In the genomic region with DNA sequence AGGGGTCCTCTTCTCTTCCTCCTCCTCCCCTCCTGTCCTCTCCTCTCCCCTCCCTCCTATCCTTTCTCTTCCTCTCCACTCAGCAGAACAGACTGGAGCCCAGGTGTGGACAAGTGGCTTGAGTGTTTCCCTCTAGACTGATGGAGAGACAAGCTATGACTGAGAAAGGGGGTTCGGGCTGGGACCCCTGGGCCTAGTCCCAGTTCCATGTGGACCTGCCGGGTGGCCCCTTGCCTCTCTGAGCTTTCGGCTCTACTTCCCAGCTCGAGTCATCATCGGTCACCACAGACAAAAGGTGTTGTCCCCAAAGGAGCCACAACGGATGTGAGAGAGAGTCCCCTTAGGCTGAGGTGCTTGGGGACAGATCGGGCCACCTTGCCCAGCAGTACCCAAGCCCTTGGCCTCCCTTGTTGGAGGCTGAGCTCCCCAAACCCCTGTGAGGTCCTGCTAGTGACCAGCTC, we compare ENCODE assay signal across 17 cellular contexts. TPM values are rescaled to one million over a fixed set of nuclear protein-coding genes. Genes with fewer than 3 reads are reported as not detected.
DNase-seq lines count a peak whose midpoint lies in the region; ATAC-seq and TF ChIP-seq lines count a peak whose summit lies in the region.
"Had no signal": no experiment of that assay in that cellular context is flagged by ENCODE, and none has a peak within 500 bp of the region (broad histone marks: within the 10 kb centered on the region; RNA-seq: fewer than 3 reads in every experiment).

No MANE protein-coding gene starts in this region.

- peak overlapping the region in 1 of 2 donors; percentile 22 for H3K27ac Mint-ChIP-seq in natural killer cell
- peak overlapping the region in 1 of 2 donors; percentile 18 for H3K27ac Mint-ChIP-seq in natural killer cell treated with Interleukin-12 subunit alpha and Interleukin-12 subunit beta and Interleukin-15 and Interleukin-18, amount 100 ng/mL, for 72 hours
- no peak overlapping the region for H3K27ac Mint-ChIP-seq in activated CD4-positive, alpha-beta memory T cell treated with anti-CD3 and anti-CD28 coated beads for 36 hours
- H3K27ac Mint-ChIP-seq: progenitor cell of endocrine pancreas had no signal

- H3K4me3 ChIP-seq in right cardiac atrium (ENCODE audit: low read length) = no peak overlapping the region
- H3K4me3 ChIP-seq: esophagus squamous epithelium, suprapubic skin had no signal

- no peaks in the 10 kb centered on the region for H3K36me3 Mint-ChIP-seq in natural killer cell
- no peaks in the 10 kb centered on the region for H3K36me3 Mint-ChIP-seq in natural killer cell treated with Interleukin-12 subunit alpha and Interleukin-12 subunit beta and Interleukin-15 and Interleukin-18, amount 100 ng/mL, for 72 hours
- no peaks in the 10 kb centered on the region for H3K36me3 Mint-ChIP-seq in activated CD4-positive, alpha-beta memory T cell treated with anti-CD3 and anti-CD28 coated beads for 36 hours
- H3K36me3 Mint-ChIP-seq in activated T-cell treated with anti-CD3 and anti-CD28 coated beads, Interleukin-2, amount 50 U/mL, for 4 hours (ENCODE audit: insufficient read depth) = no peaks in the 10 kb centered on the region

- 90% methylated on average over 7 of the region's 7 CpGs for WGBS in right cardiac atrium

- intact Hi-C loops in natural killer cell (cut with micrococcal nuclease) (loop anchor here (10.0 kb wide), 2 partner anchors 72 to 158 kb away; partner anchors contain the start of gene RNU6ATAC), right cardiac atrium (cut with DNase I) (loop anchor here in 2 of 4 donors (10.0 kb wide), 1 partner anchor 148 kb away; no protein-coding TSS in a partner anchor)
- intact Hi-C loops in activated CD4-positive, alpha-beta memory T cell treated with anti-CD3 and anti-CD28 coated beads for 36 hours (cut with micrococcal nuclease) = no loop called here

- TF ChIP-seq CTCF in natural killer cell (IDR thresholded peaks at IDR 0.05) = no peak

- peaks cover 3% of the 10 kb centered on the region for H3K4me1 ChIP-seq in right cardiac atrium (ENCODE audit: control insufficient read depth, insufficient read depth, low read length)

- POLR2A ChIA-PET in activated CD4-positive, alpha-beta memory T cell treated with anti-CD3 and anti-CD28 coated beads for 36 hours (lab: Charles Lee) = interaction anchor here (0.6 kb wide), 1 partner anchor 21 kb away, joined by 3 read pairs; no protein-coding TSS in a partner anchor

- ATAC-seq in natural killer cell (no peak), right cardiac atrium (no peak)
- no peak for ATAC-seq in natural killer cell treated with Interleukin-12 subunit alpha and Interleukin-12 subunit beta and Interleukin-15 and Interleukin-18, amount 100 ng/mL, for 72 hours
- ATAC-seq in activated T-cell treated with anti-CD3 and anti-CD28 coated beads, Interleukin-2, amount 50 U/mL, for 4 hours = no peak
- ATAC-seq: PC-3 had no signal

- H3K9me3 Mint-ChIP-seq in natural killer cell = no peaks in the 10 kb centered on the region
- H3K9me3 Mint-ChIP-seq in natural killer cell treated with Interleukin-12 subunit alpha and Interleukin-12 subunit beta and Interleukin-15 and Interleukin-18, amount 100 ng/mL, for 72 hours = no peaks in the 10 kb centered on the region
- H3K9me3 Mint-ChIP-seq in activated CD4-positive, alpha-beta memory T cell treated with anti-CD3 and anti-CD28 coated beads for 36 hours = no peaks in the 10 kb centered on the region
- no peaks in the 10 kb centered on the region for H3K9me3 Mint-ChIP-seq in activated T-cell treated with anti-CD3 and anti-CD28 coated beads, Interleukin-2, amount 50 U/mL, for 4 hours
- H3K9me3 Mint-ChIP-seq: H9 had no signal

- no peaks in the 10 kb centered on the region for H3K27me3 ChIP-seq in right cardiac atrium (ENCODE audit: control insufficient read depth, insufficient read depth)
- H3K27me3 ChIP-seq: esophagus squamous epithelium, suprapubic skin had no signal

- no peak overlapping the region for H3K27ac ChIP-seq in right cardiac atrium (ENCODE audit: low read length)
- H3K27ac ChIP-seq: suprapubic skin had no signal

- no peaks in the 10 kb centered on the region for H3K27me3 Mint-ChIP-seq in natural killer cell (ENCODE audit: low read depth in 2 of 2)
- H3K27me3 Mint-ChIP-seq in natural killer cell treated with Interleukin-12 subunit alpha and Interleukin-12 subunit beta and Interleukin-15 and Interleukin-18, amount 100 ng/mL, for 72 hours = no peaks in the 10 kb centered on the region
- peaks cover 5% of the 10 kb centered on the region for H3K27me3 Mint-ChIP-seq in activated CD4-positive, alpha-beta memory T cell treated with anti-CD3 and anti-CD28 coated beads for 36 hours
- no peaks in the 10 kb centered on the region for H3K27me3 Mint-ChIP-seq in activated T-cell treated with anti-CD3 and anti-CD28 coated beads, Interleukin-2, amount 50 U/mL, for 4 hours (ENCODE audit: low read depth)

- H3K9me3 ChIP-seq in right cardiac atrium (ENCODE audit: control insufficient read depth, low read length) = no peaks in the 10 kb centered on the region
- H3K9me3 ChIP-seq: esophagus squamous epithelium, suprapubic skin had no signal

- H3K4me3 Mint-ChIP-seq in natural killer cell = peak overlapping the region; percentile 61
- no peak overlapping the region for H3K4me3 Mint-ChIP-seq in natural killer cell treated with Interleukin-12 subunit alpha and Interleukin-12 subunit beta and Interleukin-15 and Interleukin-18, amount 100 ng/mL, for 72 hours
- no peak overlapping the region for H3K4me3 Mint-ChIP-seq in activated CD4-positive, alpha-beta memory T cell treated with anti-CD3 and anti-CD28 coated beads for 36 hours
- H3K4me3 Mint-ChIP-seq in activated T-cell treated with anti-CD3 and anti-CD28 coated beads, Interleukin-2, amount 50 U/mL, for 4 hours = no peak overlapping the region
- H3K4me3 Mint-ChIP-seq: H9 had no signal

- DNase-seq in natural killer cell = no peak
- DNase-seq in natural killer cell treated with Interleukin-12 subunit alpha and Interleukin-12 subunit beta and Interleukin-15 and Interleukin-18, amount 100 ng/mL, for 72 hours (ENCODE audit: low spot score) = no peak
- peak; percentile 9 to 39 (median 28) for DNase-seq in right cardiac atrium
- DNase-seq in retina = peak; percentile 9
- DNase-seq in activated CD4-positive, alpha-beta memory T cell treated with anti-CD3 and anti-CD28 coated beads for 36 hours = no peak
- DNase-seq in DMS153 treated with DMSO at 0.1 percent for 48 hours (lab: John Stamatoyannopoulos, UW; ENCODE audit: unreplicated experiment) = no peak
- DNase-seq in activated T-cell treated with anti-CD3 and anti-CD28 coated beads, Interleukin-2, amount 50 U/mL, for 4 hours = no peak
- no peak for DNase-seq in NCI-H1105 treated with DMSO at 0.1 percent for 48 hours (lab: John Stamatoyannopoulos, UW)
- DNase-seq: activated naive CD4-positive, alpha-beta T cell; Calu3; esophagus squamous epithelium; H9; NCI-H2029; NCI-H510A; PC-3 had no signal

- H3K4me1 Mint-ChIP-seq in natural killer cell = peaks cover 0 to 23% of the 10 kb centered on the region in 2 donors
- peaks cover 8 to 9% of the 10 kb centered on the region in 2 donors for H3K4me1 Mint-ChIP-seq in natural killer cell treated with Interleukin-12 subunit alpha and Interleukin-12 subunit beta and Interleukin-15 and Interleukin-18, amount 100 ng/mL, for 72 hours (ENCODE audit: low read depth in 2 of 2)
- H3K4me1 Mint-ChIP-seq in activated CD4-positive, alpha-beta memory T cell treated with anti-CD3 and anti-CD28 coated beads for 36 hours (ENCODE audit: low read depth) = peaks cover 8% of the 10 kb centered on the region
- H3K4me1 Mint-ChIP-seq in activated T-cell treated with anti-CD3 and anti-CD28 coated beads, Interleukin-2, amount 50 U/mL, for 4 hours (ENCODE audit: low read depth) = peaks cover 15% of the 10 kb centered on the region

- CTCF ChIA-PET in activated CD4-positive, alpha-beta memory T cell treated with anti-CD3 and anti-CD28 coated beads for 36 hours (lab: Charles Lee) = interaction anchor here (0.9 to 1.1 kb wide), 2 partner anchors 30 to 153 kb away, joined by 3 read pairs; no protein-coding TSS in a partner anchor

RNA-seq across cellular contexts. Expression of gene RXRA, which starts 3.4 kb away (rescaled TPM):
- 10 to 100 TPM; 30.9 to 64.1 (median 42.2) TPM for total RNA-seq in natural killer cell
- total RNA-seq in natural killer cell treated with Interleukin-12 subunit alpha and Interleukin-12 subunit beta and Interleukin-15 and Interleukin-18, amount 100 ng/mL, for 72 hours = 1 to 10 TPM; 3.8 to 4.9 TPM
- total RNA-seq in right cardiac atrium = 10 to 100 TPM; 48.1 to 72.3 (median 61.7) TPM
- 66.0 TPM for polyA plus RNA-seq in right cardiac atrium
- 10 to 100 TPM; 22.1 to 22.5 TPM for total RNA-seq in activated CD4-positive, alpha-beta memory T cell treated with anti-CD3 and anti-CD28 coated beads for 36 hours
- 1 to 10 TPM; 4.7 to 7.6 (median 4.7) TPM for total RNA-seq in activated T-cell treated with anti-CD3 and anti-CD28 coated beads, Interleukin-2, amount 50 U/mL, for 4 hours

Comparison
In these comparisons a context has a peak if more than half of its experiments do, and no peak if none do; other contexts are left out.
1. DNase-seq: peak in right cardiac atrium (3 of 3) and retina (single experiment); none in natural killer cell (single experiment), natural killer cell treated with Interleukin-12 subunit alpha and Interleukin-12 subunit beta and Interleukin-15 and Interleukin-18, amount 100 ng/mL, for 72 hours (single experiment), activated CD4-positive, alpha-beta memory T cell treated with anti-CD3 and anti-CD28 coated beads for 36 hours (single experiment), DMS153 treated with DMSO at 0.1 percent for 48 hours (single experiment), activated T-cell treated with anti-CD3 and anti-CD28 coated beads, Interleukin-2, amount 50 U/mL, for 4 hours (single experiment) and NCI-H1105 treated with DMSO at 0.1 percent for 48 hours (single experiment).